In the genomic region with DNA sequence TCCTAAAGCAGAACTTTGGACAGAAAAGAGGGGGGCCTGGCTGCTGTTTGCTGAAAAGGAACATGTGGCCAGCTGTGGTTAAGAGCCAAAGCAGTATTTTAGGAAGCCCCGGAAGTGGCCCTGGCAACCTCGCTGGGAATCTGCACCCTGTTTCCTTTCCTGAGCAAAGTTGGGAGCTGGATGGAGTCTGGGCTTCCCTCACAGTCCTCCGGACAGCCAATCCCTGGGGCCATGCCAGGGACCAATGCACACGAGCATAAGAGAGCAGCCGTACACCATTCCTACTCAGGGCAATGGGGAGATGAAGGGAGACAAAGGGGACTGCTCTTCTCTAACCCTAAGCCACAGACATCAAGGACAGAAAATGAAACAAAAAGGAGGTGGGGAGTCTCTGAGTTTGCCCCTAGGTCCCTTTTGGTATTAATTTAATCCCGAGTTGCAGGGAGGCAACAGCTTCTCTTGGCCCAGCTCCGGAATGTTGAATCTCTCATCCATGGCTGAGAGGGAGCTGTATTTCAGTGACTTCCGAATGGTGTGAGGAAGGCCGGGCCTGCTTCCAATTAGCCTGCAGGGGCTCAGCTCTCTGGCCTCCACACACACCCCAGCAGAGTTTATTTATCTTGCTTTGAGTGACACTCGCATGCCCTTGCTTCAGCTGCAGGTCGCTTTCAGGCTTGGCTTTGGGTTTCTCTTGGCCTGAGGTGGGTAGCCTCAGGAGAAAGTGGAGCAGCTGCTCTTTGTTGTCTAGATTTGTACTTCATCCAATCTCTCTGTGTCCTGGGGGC, we compare ENCODE assay signal across 15 cellular contexts.
DNase-seq lines count a peak whose midpoint lies in the region; ATAC-seq and TF ChIP-seq lines count a peak whose summit lies in the region.
"Had no signal": no experiment of that assay in that cellular context is flagged by ENCODE, and none has a peak within 500 bp of the region (broad histone marks: within the 10 kb centered on the region; RNA-seq: fewer than 3 reads in every experiment).

No MANE protein-coding gene starts in this region.

- no peak for ATAC-seq in HG02981 (IDR thresholded peaks at IDR 0.05; ENCODE audit: unreplicated experiment)
- ATAC-seq in activated T-cell treated with anti-CD3 and anti-CD28 coated beads, Interleukin-2, amount 50 U/mL, for 72 hours (replicated peaks in 1 of 2), result no peak

- no peaks in the 10 kb centered on the region for H3K9me3 Mint-ChIP-seq in type B pancreatic cell
- H3K9me3 Mint-ChIP-seq in activated naive CD4-positive, alpha-beta T cell treated with anti-CD3 and anti-CD28 coated beads for 36 hours, result no peaks in the 10 kb centered on the region
- no peaks in the 10 kb centered on the region for H3K9me3 Mint-ChIP-seq in activated T-cell treated with anti-CD3 and anti-CD28 coated beads, Interleukin-2, amount 50 U/mL, for 72 hours

- H3K4me1 Mint-ChIP-seq in type B pancreatic cell (ENCODE audit: unreplicated experiment), result peaks cover 36% of the 10 kb centered on the region
- peaks cover 28% of the 10 kb centered on the region for H3K4me1 Mint-ChIP-seq in activated naive CD4-positive, alpha-beta T cell treated with anti-CD3 and anti-CD28 coated beads for 36 hours (ENCODE audit: low read depth)
- peaks cover 29% of the 10 kb centered on the region for H3K4me1 Mint-ChIP-seq in activated T-cell treated with anti-CD3 and anti-CD28 coated beads, Interleukin-2, amount 50 U/mL, for 72 hours (ENCODE audit: low read depth)

- peak overlapping the region; percentile 47 for H3K4me3 Mint-ChIP-seq in type B pancreatic cell
- no peak overlapping the region for H3K4me3 Mint-ChIP-seq in activated naive CD4-positive, alpha-beta T cell treated with anti-CD3 and anti-CD28 coated beads for 36 hours
- H3K4me3 Mint-ChIP-seq in activated T-cell treated with anti-CD3 and anti-CD28 coated beads, Interleukin-2, amount 50 U/mL, for 72 hours, result no peak overlapping the region
- H3K4me3 Mint-ChIP-seq: IgD-negative memory B cell had no signal

- H3K27me3 Mint-ChIP-seq in type B pancreatic cell, result no peaks in the 10 kb centered on the region
- H3K27me3 Mint-ChIP-seq in activated naive CD4-positive, alpha-beta T cell treated with anti-CD3 and anti-CD28 coated beads for 36 hours (ENCODE audit: low read depth), result no peaks in the 10 kb centered on the region
- no peaks in the 10 kb centered on the region for H3K27me3 Mint-ChIP-seq in activated T-cell treated with anti-CD3 and anti-CD28 coated beads, Interleukin-2, amount 50 U/mL, for 72 hours (ENCODE audit: low read depth)
- H3K27me3 Mint-ChIP-seq: IgD-negative memory B cell had no signal

- intact Hi-C loops in activated naive CD4-positive, alpha-beta T cell treated with anti-CD3 and anti-CD28 coated beads for 36 hours (cut with micrococcal nuclease), result loop anchor here (5.0 kb wide), 1 partner anchor 208 kb away; no protein-coding TSS in a partner anchor

- H3K27ac Mint-ChIP-seq in type B pancreatic cell, result peak overlapping the region; percentile 46
- no peak overlapping the region for H3K27ac Mint-ChIP-seq in activated naive CD4-positive, alpha-beta T cell treated with anti-CD3 and anti-CD28 coated beads for 36 hours
- H3K27ac Mint-ChIP-seq in activated T-cell treated with anti-CD3 and anti-CD28 coated beads, Interleukin-2, amount 50 U/mL, for 72 hours, result no peak overlapping the region
- H3K27ac Mint-ChIP-seq: IgD-negative memory B cell had no signal

- TF ChIP-seq CTCF in type B pancreatic cell (conservative IDR thresholded peaks at IDR 0.05), result no peak

- peaks cover 55% of the 10 kb centered on the region for H3K36me3 Mint-ChIP-seq in type B pancreatic cell
- H3K36me3 Mint-ChIP-seq in activated naive CD4-positive, alpha-beta T cell treated with anti-CD3 and anti-CD28 coated beads for 36 hours (ENCODE audit: low read depth), result no peaks in the 10 kb centered on the region
- no peaks in the 10 kb centered on the region for H3K36me3 Mint-ChIP-seq in activated T-cell treated with anti-CD3 and anti-CD28 coated beads, Interleukin-2, amount 50 U/mL, for 72 hours (ENCODE audit: insufficient read depth in 2 of 2)
- H3K36me3 Mint-ChIP-seq: IgD-negative memory B cell had no signal

- DNase-seq in NCI-H1092 treated with DMSO at 0.1 percent for 48 hours (lab: John Stamatoyannopoulos, UW) (peak; percentile 12), NCI-H1092 (lab: John Stamatoyannopoulos, UW) (no peak), cerebellar nuclear complex (lab: John Stamatoyannopoulos, UW) (peak; percentile 29 to 48), iris pigment epithelial cell (ENCODE audit: low read depth) (peak; percentile 56), type B pancreatic cell (ENCODE audit: extremely low spot score, unreplicated experiment) (no peak)
- no peak for DNase-seq in activated naive CD4-positive, alpha-beta T cell treated with anti-CD3 and anti-CD28 coated beads for 36 hours
- DNase-seq in activated T-cell treated with anti-CD3 and anti-CD28 coated beads, Interleukin-2, amount 50 U/mL, for 72 hours, result no peak
- DNase-seq: 8988T; activated CD4-positive, CD25-positive, alpha-beta regulatory T cell treated with anti-CD3 and anti-CD28 coated beads, Interleukin-2, amount 50 U/mL, for 72 hours; activated gamma-delta T cell; DMS153; stimulated activated CD4-positive, alpha-beta T cell treated with anti-CD3 and anti-CD28 coated beads, Interleukin-12 subunit alpha, Interleukin-12 subunit beta, amount 100 ng/mL, for 4 hours; stimulated activated CD8-positive, alpha-beta memory T cell treated with anti-CD3 and anti-CD28 coated beads, Interleukin-4, amount 100 ng/mL, for 48 hours had no signal

- CTCF ChIA-PET in activated naive CD4-positive, alpha-beta T cell treated with anti-CD3 and anti-CD28 coated beads for 36 hours (lab: Charles Lee), result interaction anchor here (1.0 to 10.6 kb wide), 3 partner anchors 23 to 155 kb away, joined by 3 to 165 read pairs (median 8); a partner anchor contains a TSS

Comparison
In these comparisons a context has a peak if more than half of its experiments do, and no peak if none do; other contexts are left out.
1. DNase-seq: peak in NCI-H1092 treated with DMSO at 0.1 percent for 48 hours (single experiment), cerebellar nuclear complex (2 of 2) and iris pigment epithelial cell (single experiment); none in NCI-H1092 (single experiment), type B pancreatic cell (single experiment), activated naive CD4-positive, alpha-beta T cell treated with anti-CD3 and anti-CD28 coated beads for 36 hours (single experiment) and activated T-cell treated with anti-CD3 and anti-CD28 coated beads, Interleukin-2, amount 50 U/mL, for 72 hours (0 of 2).